8 cellular contexts compared by ENCODE assay signal in the genomic region with DNA sequence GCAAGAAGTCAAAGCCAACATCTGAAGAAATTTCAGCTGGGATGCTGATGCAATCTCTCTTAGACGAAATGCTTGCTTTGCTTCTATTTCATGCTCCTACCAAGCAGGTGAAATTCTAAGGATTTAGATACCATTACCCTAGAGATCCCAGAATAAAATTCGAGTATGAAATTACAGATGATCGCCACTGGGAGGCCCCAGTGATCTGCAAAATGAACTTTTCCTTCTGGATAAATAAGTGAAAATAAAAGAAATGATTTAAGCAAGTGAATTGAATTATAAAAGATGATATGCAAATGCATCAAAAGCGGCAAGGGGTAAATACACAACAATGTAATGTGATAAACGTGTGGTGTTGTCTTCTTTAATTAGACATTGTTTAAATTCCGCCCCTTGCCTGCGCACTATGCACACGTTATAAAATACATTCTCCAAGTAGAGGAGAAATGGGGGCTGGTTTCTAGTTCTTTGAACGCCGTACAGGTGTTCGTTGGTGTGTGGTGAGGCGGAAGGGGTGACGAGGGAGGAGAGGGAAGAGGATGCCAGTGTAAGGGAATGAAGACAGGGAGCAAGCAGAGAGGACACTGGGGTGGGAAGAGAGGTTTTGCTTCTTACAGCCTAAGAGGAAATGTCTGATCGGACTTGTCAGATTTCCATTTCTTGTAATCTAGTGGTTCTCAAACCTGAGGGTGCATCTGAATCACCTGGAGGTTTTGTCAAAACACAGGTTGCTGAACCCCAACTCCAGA. TPM values are rescaled to one million over a fixed set of nuclear protein-coding genes. Genes with fewer than 3 reads are reported as not detected.
DNase-seq lines count a peak whose midpoint lies in the region; ATAC-seq and TF ChIP-seq lines count a peak whose summit lies in the region.

No MANE protein-coding gene starts in this region.

- no peak overlapping the region for H2BK15ac ChIP-seq in mesendoderm (replicated peaks; ENCODE audit: low read depth)

- no peaks in the 10 kb centered on the region for H3K79me1 ChIP-seq in mesendoderm (ENCODE audit: low read length)

- no peak overlapping the region for H3K4ac ChIP-seq in mesendoderm (ENCODE audit: low read depth, low read length)

- H3K36me3 ChIP-seq in mesendoderm (ENCODE audit: control insufficient read depth, insufficient read depth, low read length) = no peaks in the 10 kb centered on the region

- no peak overlapping the region for H3K18ac ChIP-seq in mesendoderm (ENCODE audit: low read length)

- in situ Hi-C loops in astrocyte of the spinal cord (cut with HindIII; ENCODE audit: low sequenced_read_pairs) = no loop called here

- no peak overlapping the region for H3K9ac ChIP-seq in mesendoderm (ENCODE audit: low read length)

- H3K4me3 ChIP-seq in astrocyte of the spinal cord (ENCODE audit: low read depth, low read length) = no peak overlapping the region
- no peak overlapping the region for H3K4me3 ChIP-seq in mesendoderm (ENCODE audit: low read length)

- peak; percentile 46 for TF ChIP-seq CTCF in astrocyte of the spinal cord (IDR thresholded peaks at IDR 0.05; ENCODE audit: low read depth, low read length)

- H3K56ac ChIP-seq in mesendoderm (ENCODE audit: low read length) = no peak overlapping the region

- H2BK5ac ChIP-seq in mesendoderm (ENCODE audit: low read length) = no peak overlapping the region

- H3K4me1 ChIP-seq in mesendoderm (ENCODE audit: control insufficient read depth, low read depth, low read length) = no peaks in the 10 kb centered on the region

- WGBS in mesendoderm (ENCODE audit: extremely low coverage, insufficient coverage, low lambda C conversion rate) = no CpG with 5 or more reads among the region's 14 CpGs

- no peak overlapping the region for H3K27ac ChIP-seq in mesendoderm (ENCODE audit: low read depth, low read length)

- H4K8ac ChIP-seq in mesendoderm (ENCODE audit: low read depth, low read length) = no peak overlapping the region

- no peaks in the 10 kb centered on the region for H3K79me2 ChIP-seq in mesendoderm (ENCODE audit: control insufficient read depth, insufficient read depth, low read length)

- ATAC-seq in HG03342 (IDR thresholded peaks at IDR 0.05; ENCODE audit: unreplicated experiment) (no peak), GM19452 (IDR thresholded peaks at IDR 0.05; ENCODE audit: unreplicated experiment) (no peak)

- H4K5ac ChIP-seq in mesendoderm (ENCODE audit: low read length) = no peak overlapping the region

- H3K27me3 ChIP-seq in mesendoderm (ENCODE audit: insufficient read depth, low read length, poor library complexity) = no peaks in the 10 kb centered on the region

- H3K23ac ChIP-seq in mesendoderm (ENCODE audit: low read length) = no peak overlapping the region

- no peak overlapping the region for H2BK120ac ChIP-seq in mesendoderm (ENCODE audit: low read depth, low read length)

- H2AK5ac ChIP-seq in mesendoderm (ENCODE audit: low read length) = no peak overlapping the region

- no peak overlapping the region for H3K4me2 ChIP-seq in mesendoderm (ENCODE audit: low read length)

- DNase-seq in DMS53 (lab: John Stamatoyannopoulos, UW) = peak; percentile 1
- DNase-seq in HT-29 (ENCODE audit: low spot score) = peak; percentile 61
- DNase-seq in astrocyte of the spinal cord (ENCODE audit: low read depth, low spot score) = peak; percentile 43
- DNase-seq in mesendoderm = peak; percentile 20
- DNase-seq in DMS153 treated with DMSO at 0.1 percent for 48 hours (lab: John Stamatoyannopoulos, UW; ENCODE audit: unreplicated experiment) = no peak
- no peak for DNase-seq in NK-92 (lab: John Stamatoyannopoulos, UW; ENCODE audit: unreplicated experiment)

RNA-seq across cellular contexts. Expression of gene ERCC5, which starts 58.0 kb away (rescaled TPM):
- 33.1 and 33.8 TPM in 2 replicates for total RNA-seq in HT-29 (2014; rRNA removed; shearing (Covaris generic))
- polyA plus RNA-seq in mesendoderm (2013, experiment 1 of 2) = 14.9 TPM
- polyA plus RNA-seq in mesendoderm (2013, experiment 2 of 2) = 14.9 TPM

Comparison
In these comparisons a context has a peak if more than half of its experiments do, and no peak if none do; other contexts are left out.
1. DNase-seq: peak in DMS53 (single experiment), HT-29 (single experiment), astrocyte of the spinal cord (single experiment) and mesendoderm (single experiment); none in DMS153 treated with DMSO at 0.1 percent for 48 hours (single experiment) and NK-92 (single experiment).